In the genomic region with DNA sequence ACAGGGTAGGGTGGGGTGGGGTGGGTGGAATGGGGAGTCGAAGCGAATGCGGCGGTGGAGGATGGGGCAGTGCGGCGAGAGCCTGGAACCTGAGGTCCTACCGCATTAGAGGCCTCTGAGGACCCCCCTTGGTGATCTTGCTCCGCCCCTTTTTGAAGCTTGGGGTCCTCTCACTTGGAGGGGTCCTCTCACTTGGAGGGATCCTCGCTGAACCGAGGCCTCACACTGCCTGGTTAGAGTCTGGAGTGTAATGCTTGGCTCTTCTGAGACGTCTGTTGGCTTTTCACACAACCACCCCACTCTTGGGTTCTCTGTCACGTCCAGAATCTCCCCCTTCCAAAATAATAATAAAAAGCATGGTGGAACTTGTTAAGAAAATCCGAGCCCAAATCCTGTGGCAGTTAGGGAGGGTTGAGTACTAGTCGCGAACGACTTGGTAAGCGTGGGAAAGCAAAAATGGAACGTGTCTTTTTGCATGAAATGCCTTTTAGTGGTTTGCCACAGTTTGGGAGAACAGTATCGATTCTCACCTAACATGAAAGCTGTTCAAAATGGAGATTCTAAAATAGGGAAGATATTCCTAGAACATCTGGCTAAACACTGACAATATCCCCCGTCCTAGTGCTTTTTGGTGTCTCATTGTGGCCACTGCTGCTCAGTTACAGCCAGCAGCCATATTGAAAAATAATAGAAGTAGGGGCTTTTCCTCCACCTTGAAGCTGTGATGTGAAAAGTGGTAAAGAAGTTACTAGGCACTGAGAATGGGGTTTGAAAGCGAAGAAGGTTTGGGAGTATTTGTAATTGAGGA, we compare ENCODE assay signal across 8 cellular contexts. TPM values are rescaled to one million over a fixed set of nuclear protein-coding genes. Genes with fewer than 3 reads are reported as not detected.
DNase-seq lines count a peak whose midpoint lies in the region; ATAC-seq, FAIRE-seq and TF ChIP-seq lines count a peak whose summit lies in the region.

No MANE protein-coding gene starts in this region.

- peak overlapping the region; percentile 87 for H3K4me2 ChIP-seq in PC-9
- H3K4me2 ChIP-seq in endothelial cell of umbilical vein (ENCODE audit: insufficient read depth, low read length), result peak overlapping the region; percentile 100

- peaks cover 31% of the 10 kb centered on the region for H3K36me3 ChIP-seq in PC-9 (ENCODE audit: low read depth)
- peaks cover 3 to 12% of the 10 kb centered on the region in 2 experiments for H3K36me3 ChIP-seq in endothelial cell of umbilical vein (ENCODE audit: control insufficient read depth in 2 of 2, extremely low read depth in 1 of 2, insufficient read depth in 2 of 2, low read length in 2 of 2)
- no peaks in the 10 kb centered on the region for H3K36me3 ChIP-seq in ovary

- POLR2A ChIA-PET in activated CD4-positive, alpha-beta T cell treated with anti-CD3 and anti-CD28 coated beads for 36 hours (lab: Charles Lee), result interaction anchor here (0.6 to 2.5 kb wide), 17 partner anchors 8 to 668 kb away, joined by 3 to 23 read pairs (median 4); partner anchors contain the start of genes EP300, PMM1, RANGAP1 and SLC25A17
- POLR2A ChIA-PET in PC-9 (lab: Charles Lee; ENCODE audit: unreplicated experiment) (interaction anchor here (0.5 to 1.7 kb wide), 10 partner anchors 51 to 318 kb away, joined by 3 to 18 read pairs (median 7); no protein-coding TSS in a partner anchor), endothelial cell of umbilical vein (lab: Charles Lee) (interaction anchor here (0.6 to 1.6 kb wide), 8 partner anchors 8 to 145 kb away, joined by 3 to 9 read pairs (median 4); partner anchors contain the start of gene EP300)

- H3K9me3 ChIP-seq in PC-9 (ENCODE audit: insufficient read depth, low read depth), result no peaks in the 10 kb centered on the region
- no peaks in the 10 kb centered on the region for H3K9me3 ChIP-seq in endothelial cell of umbilical vein (replicated peaks; ENCODE audit: control insufficient read depth, insufficient read depth, low read length)
- H3K9me3 ChIP-seq in ovary, result no peaks in the 10 kb centered on the region

- TF ChIP-seq EP300 in ovary (IDR thresholded peaks at IDR 0.05), result no peak

- CTCF ChIA-PET in activated CD4-positive, alpha-beta T cell treated with anti-CD3 and anti-CD28 coated beads for 36 hours (lab: Charles Lee), result interaction anchor here (0.7 to 3.0 kb wide), 9 partner anchors 12 to 670 kb away, joined by 3 to 17 read pairs (median 4); partner anchors contain the start of genes ACO2 and PHF5A
- CTCF ChIA-PET in PC-9 (lab: Charles Lee), result interaction anchor here (0.7 kb wide), 1 partner anchor 49 kb away, joined by 10 read pairs; no protein-coding TSS in a partner anchor
- CTCF ChIA-PET in endothelial cell of umbilical vein (lab: Charles Lee), result interaction anchor here (0.6 to 3.8 kb wide), 7 partner anchors 16 to 474 kb away, joined by 3 to 39 read pairs (median 3); no protein-coding TSS in a partner anchor

- peak overlapping the region; percentile 0; the same call in 1 of the 2 replicates for H2AFZ ChIP-seq in PC-9
- peak overlapping the region; percentile 76 for H2AFZ ChIP-seq in endothelial cell of umbilical vein (ENCODE audit: low read depth, low read length)

- H3F3A ChIP-seq in PC-9 (ENCODE audit: insufficient read depth, low read depth), result peaks cover 9% of the 10 kb centered on the region; the same call in 1 of the 2 replicates

- H3K4me3 ChIP-seq in PC-9, result peak overlapping the region; percentile 70
- peak overlapping the region; percentile 84 to 100 (median 100) for H3K4me3 ChIP-seq in endothelial cell of umbilical vein (replicated peaks in 1 of 3; ENCODE audit: insufficient read depth in 1 of 3, low read depth in 1 of 3, low read length in 3 of 3)
- H3K4me3 ChIP-seq in ovary, result peak overlapping the region; percentile 77

- 5 to 6% (median 5%) methylated on average over 21 of the region's 21 CpGs for WGBS in ovary, 3 donors

- peak overlapping the region; percentile 99 for H3K9ac ChIP-seq in endothelial cell of umbilical vein (replicated peaks; ENCODE audit: extremely low read depth, insufficient read depth, low read length)

- peaks cover 23% of the 10 kb centered on the region for H3K4me1 Mint-ChIP-seq in activated CD4-positive, alpha-beta T cell treated with anti-CD3 and anti-CD28 coated beads for 36 hours

- no peak for ATAC-seq in activated CD4-positive, alpha-beta T cell treated with anti-CD3 and anti-CD28 coated beads for 36 hours
- ATAC-seq in GM18517 (IDR thresholded peaks at IDR 0.05; ENCODE audit: unreplicated experiment) (no peak), GM19467 (IDR thresholded peaks at IDR 0.05; ENCODE audit: unreplicated experiment) (no peak)

- peaks cover 54% of the 10 kb centered on the region for H3K79me2 ChIP-seq in PC-9 (ENCODE audit: low read depth)
- peaks cover 43% of the 10 kb centered on the region for H3K79me2 ChIP-seq in endothelial cell of umbilical vein (ENCODE audit: control insufficient read depth, insufficient read depth, low read length)

- dilution Hi-C loops in endothelial cell of umbilical vein (cut with MboI; ENCODE audit: extremely low pct_ligation_motif_present, low sequenced_read_pairs), result no loop called here

- H3K27me3 ChIP-seq in PC-9 (ENCODE audit: insufficient read depth, low read depth) (no peaks in the 10 kb centered on the region), endothelial cell of umbilical vein (ENCODE audit: control insufficient read depth in 2 of 2, insufficient read depth in 2 of 2, low read length in 2 of 2) (no peaks in the 10 kb centered on the region), ovary (no peaks in the 10 kb centered on the region)

- H3K36me3 Mint-ChIP-seq in activated CD4-positive, alpha-beta T cell treated with anti-CD3 and anti-CD28 coated beads for 36 hours (ENCODE audit: low read depth), result peaks cover 40% of the 10 kb centered on the region

- TF ChIP-seq POLR2A in endothelial cell of umbilical vein (IDR thresholded peaks at IDR 0.05; ENCODE audit: low read depth, low read length) (peak; percentile 6), ovary (IDR thresholded peaks at IDR 0.05) (no peak)

- H4K20me1 ChIP-seq in PC-9 (ENCODE audit: insufficient read depth) (peaks cover 14% of the 10 kb centered on the region), endothelial cell of umbilical vein (replicated peaks; ENCODE audit: control insufficient read depth, extremely low read depth, insufficient read depth, low read length) (no peaks in the 10 kb centered on the region)

- peak overlapping the region; percentile 100 for H3K4me3 Mint-ChIP-seq in activated CD4-positive, alpha-beta T cell treated with anti-CD3 and anti-CD28 coated beads for 36 hours

- peaks cover 14% of the 10 kb centered on the region for H3K4me1 ChIP-seq in PC-9 (replicated peaks; ENCODE audit: insufficient read depth)
- peaks cover 19% of the 10 kb centered on the region for H3K4me1 ChIP-seq in endothelial cell of umbilical vein (ENCODE audit: control insufficient read depth, extremely low read depth, insufficient read depth, low read length)
- H3K4me1 ChIP-seq in ovary (ENCODE audit: insufficient read depth), result peaks cover 6% of the 10 kb centered on the region

- no peaks in the 10 kb centered on the region for H3K9me3 Mint-ChIP-seq in activated CD4-positive, alpha-beta T cell treated with anti-CD3 and anti-CD28 coated beads for 36 hours (ENCODE audit: low read depth)

- peak overlapping the region; percentile 37 for H3K27ac ChIP-seq in PC-9
- peak overlapping the region; percentile 98 for H3K27ac ChIP-seq in endothelial cell of umbilical vein (ENCODE audit: insufficient read depth, low read depth, low read length)
- H3K27ac ChIP-seq in ovary, result peak overlapping the region; percentile 81 to 96

- FAIRE-seq in endothelial cell of umbilical vein (lab: Jason Lieb, UNC), result no peak

- TF ChIP-seq CTCF in PC-9 (conservative IDR thresholded peaks at IDR 0.05), result no peak
- TF ChIP-seq CTCF in endothelial cell of umbilical vein (IDR thresholded peaks at IDR 0.05; ENCODE audit: extremely low read depth in 1 of 2, insufficient read depth in 1 of 2, low read depth in 1 of 2, low read length in 2 of 2), result no peak
- TF ChIP-seq CTCF in ovary (IDR thresholded peaks at IDR 0.05), result no peak

- H3K27ac Mint-ChIP-seq in activated CD4-positive, alpha-beta T cell treated with anti-CD3 and anti-CD28 coated beads for 36 hours, result peak overlapping the region; percentile 100

- no peaks in the 10 kb centered on the region for H3K27me3 Mint-ChIP-seq in activated CD4-positive, alpha-beta T cell treated with anti-CD3 and anti-CD28 coated beads for 36 hours

- no peaks in the 10 kb centered on the region for H3K9me2 ChIP-seq in PC-9 (ENCODE audit: insufficient read depth)

- no peak for DNase-seq in activated CD4-positive, alpha-beta T cell treated with anti-CD3 and anti-CD28 coated beads for 36 hours
- DNase-seq in activated CD4-positive, alpha-beta T cell treated with anti-CD3 and anti-CD28 coated beads for 48 hours, result no peak
- no peak for DNase-seq in PC-9
- DNase-seq in endothelial cell of umbilical vein (ENCODE audit: low read depth, low spot score), result no peak
- no peak for DNase-seq in ovary
- DNase-seq in activated gamma-delta T cell (lab: John Stamatoyannopoulos, UW), result no peak

- BruUV-seq in PC-9 (replicated peaks; lab: Mats Ljungman, UMichigan), result TSS peak; percentile 46
- TSS peak; percentile 48 for BruUV-seq in endothelial cell of umbilical vein (replicated peaks; lab: Mats Ljungman, UMichigan)

- no peaks in the 10 kb centered on the region for H3K9me1 ChIP-seq in endothelial cell of umbilical vein (replicated peaks; ENCODE audit: control insufficient read depth, extremely low read depth, insufficient read depth, low read length)

- intact Hi-C loops in activated CD4-positive, alpha-beta T cell treated with anti-CD3 and anti-CD28 coated beads for 36 hours (cut with DNase I, micrococcal nuclease), result loop anchor here (1.0 to 10.0 kb wide), 22 partner anchors 70 to 1905 kb away; partner anchors contain the start of genes L3MBTL2 (in 2 of the 2), RANGAP1 (in 2 of the 2), ST13 (in 2 of the 2) and ACO2 (in 1 of the 2)
- intact Hi-C loops in PC-9 (cut with micrococcal nuclease; ENCODE audit: unreplicated experiment), result loop anchor here (1.0 to 2.0 kb wide), 5 partner anchors 51 to 669 kb away; partner anchors contain the start of genes DESI1, TOB2 and XRCC6
- intact Hi-C loops in endothelial cell of umbilical vein (cut with micrococcal nuclease), result loop anchor here (1.0 to 5.0 kb wide), 4 partner anchors 96 to 429 kb away; partner anchors contain the start of genes ST13 and TEF
- intact Hi-C loops in ovary (cut with DNase I), result loop anchor here (1.0 to 5.0 kb wide), 5 partner anchors 70 to 141 kb away; partner anchors contain the start of gene EP300 (in 2 of the 4)

RNA-seq across cellular contexts. Expression of gene RBX1, which starts 0.8 kb away (rescaled TPM):
- total RNA-seq in activated CD4-positive, alpha-beta T cell treated with anti-CD3 and anti-CD28 coated beads for 36 hours, result 10 to 100 TPM; 49.9 to 96.6 TPM
- 52.9 and 53.3 TPM in 2 replicates for total RNA-seq in PC-9 (2021)
- total RNA-seq in endothelial cell of umbilical vein, result 74.7 and 77.7 TPM in 2 replicates
- 97.5 and 102 TPM in 2 replicates for polyA plus RNA-seq in endothelial cell of umbilical vein
- 91.6 and 108 TPM in 2 replicates for polyA plus RNA-seq in endothelial cell of umbilical vein (2011; cell fraction: cytosol; rRNA removed)
- polyA plus RNA-seq in endothelial cell of umbilical vein (2011; cell fraction: nucleus; rRNA removed), result 43.6 and 46.0 TPM in 2 replicates
- 89.8 and 94.7 TPM in 2 replicates for polyA plus RNA-seq in endothelial cell of umbilical vein (2012)
- polyA minus RNA-seq in endothelial cell of umbilical vein, result 26.0 and 26.5 TPM in 2 replicates
- polyA minus RNA-seq in endothelial cell of umbilical vein (2011; cell fraction: cytosol; rRNA and poly(A)+ RNA removed), result 8.1 TPM
- 12.7 and 21.5 TPM in 2 replicates for polyA minus RNA-seq in endothelial cell of umbilical vein (2011; cell fraction: nucleus; rRNA and poly(A)+ RNA removed)
- 10 to 100 TPM; 22.3 to 45.1 (median 38.7) TPM for total RNA-seq in ovary
- polyA plus RNA-seq in ovary, result 10 to 100 TPM; 34.4 to 42.8 TPM

Comparison
In these comparisons a context has a peak if more than half of its experiments do, and no peak if none do; other contexts are left out.
1. H3K27ac ChIP-seq: peak in every context shown above with its lines; median percentile 98 in endothelial cell of umbilical vein; 88 in ovary; 37 in PC-9.